In genomic region chr12:116607039-116607438, GRCh38 we compare ENCODE assay signal across 23 cellular contexts. TPM values are rescaled to one million over a fixed set of nuclear protein-coding genes. Genes with fewer than 3 reads are reported as not detected.
"Had no signal": no experiment of that assay in that cellular context is flagged by ENCODE, and none has a peak within 500 bp of the region (broad histone marks: within the 10 kb centered on the region; RNA-seq: fewer than 3 reads in every experiment).

No MANE protein-coding gene starts in this region.

- H3K27me3 ChIP-seq: cardiac muscle cell had no signal

- ATAC-seq: activated T-cell treated with anti-CD3 and anti-CD28 coated beads, Interleukin-2, amount 50 U/mL, for 4 hours; activated T-helper 17 cell treated with anti-CD3 and anti-CD28 coated beads, Interleukin-2, amount 50 U/mL, for 72 hours; T-helper 17 cell had no signal

- H3K36me3 ChIP-seq: cardiac muscle cell had no signal

- H3K4me3 ChIP-seq: cardiac muscle cell had no signal

- H3K27ac ChIP-seq: cardiac muscle cell had no signal

- DNase-seq: activated CD4-positive, alpha-beta memory T cell treated with anti-CD3 and anti-CD28 coated beads for 36 hours; activated CD4-positive, alpha-beta T cell treated with anti-CD3 and anti-CD28 coated beads, Interleukin-2, amount 10 ng/mL, durations not matched to agents 7 days and 5 days; activated CD4-positive, CD25-positive, alpha-beta regulatory T cell; activated CD8-positive, alpha-beta memory T cell treated with anti-CD3 and anti-CD28 coated beads for 24 hours; activated gamma-delta T cell; activated naive CD4-positive, alpha-beta T cell treated with anti-CD3 and anti-CD28 coated beads for 36 hours; activated T-cell treated with anti-CD3 and anti-CD28 coated beads, Interleukin-2, amount 50 U/mL, for 4 hours; amygdala; Kasumi-1; NCI-H1048; NCI-H146; NCI-H1930; NCI-H2171; NCI-H345; NCI-H526 treated with DMSO at 0.1 percent for 48 hours; NK-92 treated with Interleukin-12 subunit alpha and Interleukin-12 subunit beta, amount 100 ng/mL, for 24 hours; OCI-M1; SHP77; T-helper 17 cell; T-helper 9 cell had no signal

RNA-seq across cellular contexts. Expression of gene MAP1LC3B2, which starts 47.9 kb away (rescaled TPM):
- total RNA-seq: SK-MEL-5 had no signal
